8 cellular contexts compared by ENCODE assay signal in the genomic region with DNA sequence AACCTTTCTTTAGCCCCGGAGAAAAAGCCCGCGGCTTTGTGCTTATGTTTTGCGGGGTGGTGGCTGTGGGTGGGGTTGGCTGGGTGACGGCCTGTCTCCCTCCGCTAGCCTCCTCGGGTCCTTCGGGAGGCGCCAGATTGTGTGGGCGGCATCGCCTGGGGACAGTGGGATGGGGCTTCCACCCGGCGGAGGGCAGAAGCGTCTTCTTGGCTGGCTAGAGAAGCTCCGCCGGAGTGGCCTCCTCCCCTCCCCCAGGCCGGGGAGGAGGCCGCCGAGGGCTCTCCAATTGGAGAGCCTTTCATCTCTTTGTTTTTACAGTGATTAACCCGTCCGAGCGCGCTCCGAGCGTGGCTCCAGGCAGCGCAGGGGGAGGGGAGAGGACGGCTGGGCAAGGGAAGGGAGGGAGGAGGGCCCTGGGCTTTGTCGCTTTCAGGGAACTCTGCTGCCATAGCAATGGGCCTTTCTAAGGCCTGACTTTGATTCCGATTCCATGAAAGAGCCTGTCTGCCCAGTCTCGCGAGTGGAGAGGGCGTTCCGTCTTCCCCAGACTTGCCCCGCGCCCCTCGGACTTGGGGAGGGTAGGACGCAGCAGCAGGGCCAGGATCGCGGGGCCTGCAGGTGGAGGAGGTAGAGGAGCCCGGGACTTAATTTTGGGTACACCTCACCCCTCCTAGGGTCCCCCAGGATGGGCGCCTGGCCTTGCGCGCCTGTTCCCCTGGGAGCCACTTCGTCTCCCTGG. TPM values are rescaled to one million over a fixed set of nuclear protein-coding genes. Genes with fewer than 3 reads are reported as not detected.
DNase-seq lines count a peak whose midpoint lies in the region; ATAC-seq and TF ChIP-seq lines count a peak whose summit lies in the region.

No MANE protein-coding gene starts in this region.

- no peaks in the 10 kb centered on the region for H3K36me3 ChIP-seq in PC-3 (ENCODE audit: low read depth, low read length)
- no peaks in the 10 kb centered on the region for H3K36me3 ChIP-seq in parathyroid adenoma (ENCODE audit: control insufficient read depth, insufficient read depth, low read length)
- no peaks in the 10 kb centered on the region for H3K36me3 ChIP-seq in thyroid gland

- no peaks in the 10 kb centered on the region for H3K9me2 ChIP-seq in PC-3 (replicated peaks; ENCODE audit: low read length)

- peak; percentile 48 to 70 for DNase-seq in SHP77 (lab: John Stamatoyannopoulos, UW)
- DNase-seq in SHP77 treated with DMSO at 0.1 percent for 48 hours (lab: John Stamatoyannopoulos, UW) = no peak
- DNase-seq in PC-3 = peak; percentile 76
- DNase-seq in fibroblast of pulmonary artery (ENCODE audit: low read depth) = peak; percentile 39
- no peak for DNase-seq in thyroid gland

- H3K27me3 ChIP-seq in PC-3 (ENCODE audit: low read length) (no peaks in the 10 kb centered on the region), parathyroid adenoma (ENCODE audit: control insufficient read depth, insufficient read depth, low read length) (peaks cover 4% of the 10 kb centered on the region), thyroid gland (peaks cover 59% of the 10 kb centered on the region)

- H3K9me3 ChIP-seq in PC-3 (ENCODE audit: low read length) (no peaks in the 10 kb centered on the region), parathyroid adenoma (ENCODE audit: control insufficient read depth, low read length) (no peaks in the 10 kb centered on the region), thyroid gland (no peaks in the 10 kb centered on the region)

- no TSS peak for BruUV-seq in PC-3 (replicated peaks; lab: Mats Ljungman, UMichigan)

- H2AFZ ChIP-seq in PC-3 (ENCODE audit: low read length) = peak overlapping the region; percentile 71
- H2AFZ ChIP-seq in parathyroid adenoma = peak overlapping the region; percentile 2

- H4K20me1 ChIP-seq in PC-3 (ENCODE audit: low read length) = no peaks in the 10 kb centered on the region

- intact Hi-C loops in PC-3 (cut with micrococcal nuclease) (no loop called here), thyroid gland (cut with DNase I) (no loop called here)

- no peaks in the 10 kb centered on the region for H3F3A ChIP-seq in PC-3 (ENCODE audit: low read length, unreplicated experiment)

- H3K4me3 ChIP-seq in PC-3 (ENCODE audit: low read length) = peak overlapping the region; percentile 63
- peak overlapping the region; percentile 19 for H3K4me3 ChIP-seq in fibroblast of pulmonary artery (replicated peaks; ENCODE audit: low read depth, low read length)
- H3K4me3 ChIP-seq in parathyroid adenoma (ENCODE audit: low read depth, low read length) = peak overlapping the region; percentile 31
- no peak overlapping the region for H3K4me3 ChIP-seq in thyroid gland (replicated peaks in 1 of 3)

- no peak overlapping the region for H3K27ac ChIP-seq in PC-3 (ENCODE audit: low read length)
- H3K27ac ChIP-seq in parathyroid adenoma = no peak overlapping the region
- no peak overlapping the region for H3K27ac ChIP-seq in thyroid gland

- WGBS in thyroid gland, 2 donors = 2 to 4% methylated on average over 28 to 39 of the region's 44 CpGs

- H3K4me2 ChIP-seq in PC-3 (ENCODE audit: low read length) (peak overlapping the region; percentile 85), parathyroid adenoma (ENCODE audit: low read length) (peak overlapping the region; percentile 60)

- TF ChIP-seq POLR2A in thyroid gland (IDR thresholded peaks at IDR 0.05) = no peak

- ATAC-seq in PC-3 (peak; percentile 50), GM21576 (IDR thresholded peaks at IDR 0.05; ENCODE audit: unreplicated experiment) (no peak), GM18861 (IDR thresholded peaks at IDR 0.05; ENCODE audit: unreplicated experiment) (no peak)

- CTCF ChIA-PET in PC-3 (lab: Charles Lee) = no interaction called here

- TF ChIP-seq CTCF in PC-3 (conservative IDR thresholded peaks at IDR 0.05; ENCODE audit: low read depth, low read length) = no peak
- TF ChIP-seq CTCF in fibroblast of pulmonary artery (IDR thresholded peaks at IDR 0.05; ENCODE audit: low read length, missing control alignments) = no peak
- TF ChIP-seq CTCF in parathyroid adenoma (IDR thresholded peaks at IDR 0.05) = no peak
- no peak for TF ChIP-seq CTCF in thyroid gland (IDR thresholded peaks at IDR 0.05)

- POLR2A ChIA-PET in PC-3 (lab: Charles Lee; ENCODE audit: unreplicated experiment) = no interaction called here

- H3K4me1 ChIP-seq in PC-3 (ENCODE audit: insufficient read depth, low read length) = peaks cover 38% of the 10 kb centered on the region
- peaks cover 14% of the 10 kb centered on the region for H3K4me1 ChIP-seq in parathyroid adenoma
- peaks cover 19% of the 10 kb centered on the region in 2 donors for H3K4me1 ChIP-seq in thyroid gland

- H3K79me2 ChIP-seq in PC-3 (ENCODE audit: low read length) = no peaks in the 10 kb centered on the region
- no peaks in the 10 kb centered on the region for H3K79me2 ChIP-seq in parathyroid adenoma

- H3K9ac ChIP-seq in PC-3 (ENCODE audit: low read length) (no peak overlapping the region), parathyroid adenoma (no peak overlapping the region)

RNA-seq across cellular contexts. Expression of gene TIFAB, which starts 36.7 kb away (rescaled TPM):
- total RNA-seq in PC-3 (2014; rRNA removed) (not detected in 2 replicates), thyroid gland (not detected)

RNA-seq across cellular contexts. Expression of gene DCANP1, which starts 41.7 kb away (rescaled TPM):
- not detected in 2 replicates for total RNA-seq in PC-3 (2014; rRNA removed)
- not detected for total RNA-seq in thyroid gland

RNA-seq across cellular contexts. Expression of gene NEUROG1, which starts 46.9 kb away (rescaled TPM):
- total RNA-seq in PC-3 (2014; rRNA removed) (not detected in 2 replicates), thyroid gland (not detected)

Comparison
In these comparisons a context has a peak if more than half of its experiments do, and no peak if none do; other contexts are left out.
1. DNase-seq: peak in SHP77 (2 of 2), PC-3 (single experiment) and fibroblast of pulmonary artery (single experiment); none in SHP77 treated with DMSO at 0.1 percent for 48 hours (single experiment) and thyroid gland (0 of 2).
2. H3K4me3 ChIP-seq: peak in PC-3 (single experiment), fibroblast of pulmonary artery (single experiment) and parathyroid adenoma (single experiment); none in thyroid gland (0 of 3).